1 cellular context compared by ENCODE assay signal in the genomic region with DNA sequence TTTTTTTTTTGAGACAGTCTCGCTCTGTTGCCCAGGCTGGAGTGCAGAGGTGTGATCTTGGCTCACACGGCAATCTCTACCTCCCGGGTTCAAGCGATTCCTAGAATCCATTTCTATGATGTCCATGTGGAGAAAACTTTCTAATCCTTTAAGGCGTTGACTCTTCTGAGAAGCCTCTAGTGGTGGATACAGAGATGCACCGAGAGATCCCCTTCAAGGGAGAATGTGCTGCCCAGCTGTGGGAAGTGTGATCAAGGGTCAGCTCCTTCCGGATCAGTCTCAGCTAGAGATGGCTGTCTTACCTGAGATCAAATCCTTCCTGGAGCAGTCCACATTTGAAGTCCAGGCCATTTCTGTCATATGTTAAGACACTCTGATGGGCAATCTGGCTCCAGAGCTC.
TF ChIP-seq lines count a peak whose summit lies in the region.

No MANE protein-coding gene starts in this region.

TF ChIP-seq in HCT116, 20 proteins besides CTCF, POLR2A, EP300 and RAD21:
- no peak for TF ChIP-seq TCF7L2 (IDR thresholded peaks at IDR 0.05; ENCODE audit: borderline replicate concordance, extremely low read depth, insufficient read depth, insufficient read length)
- TF ChIP-seq SP1 (IDR thresholded peaks at IDR 0.05; ENCODE audit: low read depth) = no peak
- no peak for TF ChIP-seq ATF3 (IDR thresholded peaks at IDR 0.05)
- TF ChIP-seq EZH2 (IDR thresholded peaks at IDR 0.05) = no peak
- TF ChIP-seq ZFX (IDR thresholded peaks at IDR 0.05) = no peak
- no peak for TF ChIP-seq SRF (IDR thresholded peaks at IDR 0.05; ENCODE audit: low read depth)
- no peak for TF ChIP-seq EGR1 (IDR thresholded peaks at IDR 0.05; ENCODE audit: low read depth)
- no peak for TF ChIP-seq ELF1 (IDR thresholded peaks at IDR 0.05; ENCODE audit: borderline replicate concordance, low read depth)
